ENCODE assay signal across 30 cellular contexts in genomic region chr9:17782750-17783149, GRCh38.
"Had no signal": no experiment of that assay in that cellular context is flagged by ENCODE, and none has a peak within 500 bp of the region (broad histone marks: within the 10 kb centered on the region; RNA-seq: fewer than 3 reads in every experiment).

No MANE protein-coding gene starts in this region.

- H3K36me3 ChIP-seq: brain microvascular endothelial cell, heart left ventricle had no signal

- H3K9me3 Mint-ChIP-seq: activated CD4-positive, alpha-beta memory T cell treated with anti-CD3 and anti-CD28 coated beads, Interleukin-2, amount 10 ng/mL, durations not matched to agents 7 days and 5 days had no signal

- H3K4me1 Mint-ChIP-seq: activated CD4-positive, alpha-beta memory T cell treated with anti-CD3 and anti-CD28 coated beads, Interleukin-2, amount 10 ng/mL, durations not matched to agents 7 days and 5 days; activated CD4-positive, alpha-beta T cell treated with anti-CD3 and anti-CD28 coated beads, Interleukin-2, amount 10 ng/mL, durations not matched to agents 7 days and 5 days; activated naive CD4-positive, alpha-beta T cell treated with anti-CD3 and anti-CD28 coated beads, Interleukin-2, amount 10 ng/mL, durations not matched to agents 7 days and 5 days; activated naive CD8-positive, alpha-beta T cell treated with anti-CD3 and anti-CD28 coated beads, Interleukin-2, amount 10 ng/mL, durations not matched to agents 7 days and 5 days; central memory CD8-positive, alpha-beta T cell had no signal

- ATAC-seq: activated naive CD4-positive, alpha-beta T cell treated with anti-CD3 and anti-CD28 coated beads, Interleukin-2, amount 50 U/mL, for 72 hours; activated T-cell treated with anti-CD3 and anti-CD28 coated beads, Interleukin-2, amount 50 U/mL, for 72 hours; esophagus mucosa had no signal

- DNase-seq: activated CD4-positive, alpha-beta memory T cell treated with anti-CD3 and anti-CD28 coated beads, Interleukin-2, amount 10 ng/mL, durations not matched to agents 7 days and 5 days; activated CD4-positive, alpha-beta T cell treated with anti-CD3 and anti-CD28 coated beads for 1 hour; activated CD4-positive, alpha-beta T cell treated with anti-CD3 and anti-CD28 coated beads for 4 hours; activated CD4-positive, alpha-beta T cell treated with anti-CD3 and anti-CD28 coated beads, Interleukin-2, amount 10 ng/mL, durations not matched to agents 7 days and 5 days; activated CD4-positive, alpha-beta T cell treated with anti-CD3 and anti-CD28 coated beads, Interleukin-2, amount 50 U/mL, for 4 hours; activated CD4-positive, CD25-positive, alpha-beta regulatory T cell; activated CD8-positive, alpha-beta memory T cell treated with anti-CD3 and anti-CD28 coated beads, Interleukin-2, amount 50 U/mL, for 48 hours; activated gamma-delta T cell; activated naive CD4-positive, alpha-beta T cell; activated naive CD4-positive, alpha-beta T cell treated with anti-CD3 and anti-CD28 coated beads, Interleukin-2, amount 10 ng/mL, durations not matched to agents 7 days and 5 days; activated naive CD8-positive, alpha-beta T cell treated with anti-CD3 and anti-CD28 coated beads, Interleukin-2, amount 10 ng/mL, durations not matched to agents 7 days and 5 days; activated T-cell treated with anti-CD3 and anti-CD28 coated beads for 4 hours; activated T-cell treated with anti-CD3 and anti-CD28 coated beads, Interleukin-2, amount 50 U/mL, for 24 hours; activated T-cell treated with anti-CD3 and anti-CD28 coated beads, Interleukin-2, amount 50 U/mL, for 72 hours; brain microvascular endothelial cell; dorsolateral prefrontal cortex; effector memory CD4-positive, alpha-beta T cell; endodermal cell; foreskin fibroblast; glutamatergic neuron; heart left ventricle; T-helper 2 cell had no signal

- H3K27me3 ChIP-seq: brain microvascular endothelial cell, dorsolateral prefrontal cortex, heart left ventricle had no signal

- H3K27ac ChIP-seq: brain microvascular endothelial cell, coronary artery, heart left ventricle had no signal

- H3K9me3 ChIP-seq: heart left ventricle had no signal

- H3K27me3 Mint-ChIP-seq: activated CD4-positive, alpha-beta memory T cell treated with anti-CD3 and anti-CD28 coated beads, Interleukin-2, amount 10 ng/mL, durations not matched to agents 7 days and 5 days; activated CD4-positive, alpha-beta T cell treated with anti-CD3 and anti-CD28 coated beads, Interleukin-2, amount 10 ng/mL, durations not matched to agents 7 days and 5 days; activated naive CD4-positive, alpha-beta T cell treated with anti-CD3 and anti-CD28 coated beads, Interleukin-2, amount 10 ng/mL, durations not matched to agents 7 days and 5 days; activated naive CD8-positive, alpha-beta T cell treated with anti-CD3 and anti-CD28 coated beads, Interleukin-2, amount 10 ng/mL, durations not matched to agents 7 days and 5 days; activated T-cell treated with anti-CD3 and anti-CD28 coated beads, Interleukin-2, amount 50 U/mL, for 24 hours; central memory CD8-positive, alpha-beta T cell; dendritic cell treated with granulocyte-macrophage colony-stimulating factor and Interleukin-4, amounts not matched to agents 40 ng/mL and 50 ng/mL, for 4 days had no signal

- H3K4me3 Mint-ChIP-seq: activated CD4-positive, alpha-beta memory T cell treated with anti-CD3 and anti-CD28 coated beads, Interleukin-2, amount 10 ng/mL, durations not matched to agents 7 days and 5 days; activated CD4-positive, alpha-beta T cell treated with anti-CD3 and anti-CD28 coated beads, Interleukin-2, amount 10 ng/mL, durations not matched to agents 7 days and 5 days; activated naive CD4-positive, alpha-beta T cell treated with anti-CD3 and anti-CD28 coated beads, Interleukin-2, amount 10 ng/mL, durations not matched to agents 7 days and 5 days; activated naive CD8-positive, alpha-beta T cell treated with anti-CD3 and anti-CD28 coated beads, Interleukin-2, amount 10 ng/mL, durations not matched to agents 7 days and 5 days; activated T-cell treated with anti-CD3 and anti-CD28 coated beads, Interleukin-2, amount 50 U/mL, for 24 hours; activated T-cell treated with anti-CD3 and anti-CD28 coated beads, Interleukin-2, amount 50 U/mL, for 72 hours; central memory CD8-positive, alpha-beta T cell; dendritic cell treated with granulocyte-macrophage colony-stimulating factor and Interleukin-4, amounts not matched to agents 40 ng/mL and 50 ng/mL, for 4 days; endodermal cell had no signal

- FAIRE-seq: astrocyte, bronchial epithelial cell, frontal cortex had no signal

- H3K4me3 ChIP-seq: coronary artery, dorsolateral prefrontal cortex, heart left ventricle had no signal

- H3K27ac Mint-ChIP-seq: activated CD4-positive, alpha-beta memory T cell treated with anti-CD3 and anti-CD28 coated beads, Interleukin-2, amount 10 ng/mL, durations not matched to agents 7 days and 5 days; activated CD4-positive, alpha-beta T cell treated with anti-CD3 and anti-CD28 coated beads, Interleukin-2, amount 10 ng/mL, durations not matched to agents 7 days and 5 days; activated naive CD4-positive, alpha-beta T cell treated with anti-CD3 and anti-CD28 coated beads, Interleukin-2, amount 10 ng/mL, durations not matched to agents 7 days and 5 days; activated naive CD4-positive, alpha-beta T cell treated with anti-CD3 and anti-CD28 coated beads, Interleukin-2, amount 50 U/mL, for 72 hours; activated naive CD8-positive, alpha-beta T cell treated with anti-CD3 and anti-CD28 coated beads, Interleukin-2, amount 10 ng/mL, durations not matched to agents 7 days and 5 days; activated T-cell treated with anti-CD3 and anti-CD28 coated beads, Interleukin-2, amount 50 U/mL, for 24 hours; activated T-cell treated with anti-CD3 and anti-CD28 coated beads, Interleukin-2, amount 50 U/mL, for 72 hours; dendritic cell treated with granulocyte-macrophage colony-stimulating factor and Interleukin-4, amounts not matched to agents 40 ng/mL and 50 ng/mL, for 4 days; endodermal cell had no signal

- H3K36me3 Mint-ChIP-seq: activated naive CD4-positive, alpha-beta T cell treated with anti-CD3 and anti-CD28 coated beads, Interleukin-2, amount 10 ng/mL, durations not matched to agents 7 days and 5 days; activated naive CD4-positive, alpha-beta T cell treated with anti-CD3 and anti-CD28 coated beads, Interleukin-2, amount 50 U/mL, for 72 hours; activated naive CD8-positive, alpha-beta T cell treated with anti-CD3 and anti-CD28 coated beads, Interleukin-2, amount 10 ng/mL, durations not matched to agents 7 days and 5 days had no signal
